15 cellular contexts compared by ENCODE assay signal in the genomic region with DNA sequence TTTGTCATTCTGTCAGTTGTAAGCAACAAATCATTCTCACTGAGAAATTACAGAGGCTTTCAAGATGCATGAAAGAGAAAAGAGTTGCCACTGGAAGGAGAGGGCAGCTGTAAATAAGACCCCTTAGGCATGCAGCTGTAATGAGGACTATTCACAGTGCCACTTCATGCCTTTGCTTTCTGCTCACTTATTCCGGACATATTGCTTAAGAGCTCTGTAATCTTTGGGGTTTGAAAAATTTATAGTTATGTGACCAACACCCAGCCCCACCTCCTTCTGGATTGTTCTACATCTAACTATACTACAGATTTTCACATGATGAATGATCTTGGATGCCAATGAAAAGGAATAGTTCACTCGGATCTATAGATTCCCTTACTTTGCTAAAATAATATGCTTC.
DNase-seq lines count a peak whose midpoint lies in the region; FAIRE-seq and TF ChIP-seq lines count a peak whose summit lies in the region.
"Had no signal": no experiment of that assay in that cellular context is flagged by ENCODE, and none has a peak within 500 bp of the region (broad histone marks: within the 10 kb centered on the region; RNA-seq: fewer than 3 reads in every experiment).

No MANE protein-coding gene starts in this region.

- POLR2A ChIA-PET in H1 (lab: Charles Lee; ENCODE audit: partially characterized antibody): no interaction called here
- POLR2A ChIA-PET in CD8-positive, alpha-beta memory T cell (lab: Charles Lee): no interaction called here

- no peaks in the 10 kb centered on the region for H3K23me2 ChIP-seq in H1 (ENCODE audit: low read depth, low read length)

- H3K9ac ChIP-seq in H1 (replicated peaks in 1 of 4; ENCODE audit: extremely low read depth in 1 of 4, low read depth in 3 of 4, low read length in 3 of 4) (no peak overlapping the region), neural progenitor cell (no peak overlapping the region)

- no peaks in the 10 kb centered on the region for H3K9me3 Mint-ChIP-seq in neural progenitor cell
- H3K9me3 Mint-ChIP-seq in CD8-positive, alpha-beta memory T cell: no peaks in the 10 kb centered on the region

- H3K4me3 ChIP-seq in AG09309 (ENCODE audit: control insufficient read depth, low read depth, low read length): no peak overlapping the region
- no peak overlapping the region for H3K4me3 ChIP-seq in H1 (ENCODE audit: extremely low read depth in 1 of 4, insufficient read depth in 2 of 4, low read depth in 3 of 4, low read length in 4 of 4)
- H3K4me3 ChIP-seq in neural progenitor cell: no peak overlapping the region
- H3K4me3 ChIP-seq in CD8-positive, alpha-beta memory T cell (ENCODE audit: low read length): no peak overlapping the region
- H3K4me3 ChIP-seq: SJSA1 had no signal

- no peak overlapping the region for H3K4ac ChIP-seq in H1 (replicated peaks; ENCODE audit: insufficient read length, low read depth, low read length)

- H4K8ac ChIP-seq in H1 (ENCODE audit: extremely low read depth, insufficient read depth, low read length): no peak overlapping the region

- no peak overlapping the region for H3K23ac ChIP-seq in H1 (ENCODE audit: insufficient read length)

- H2AK5ac ChIP-seq in H1 (ENCODE audit: low read depth, low read length): no peak overlapping the region

- CTCF ChIA-PET in H1 (lab: Charles Lee; ENCODE audit: partially characterized antibody): no interaction called here
- CTCF ChIA-PET in CD8-positive, alpha-beta memory T cell (lab: Charles Lee): no interaction called here

- H3K14ac ChIP-seq in H1 (ENCODE audit: insufficient read length): no peak overlapping the region

- no peaks in the 10 kb centered on the region for H4K20me1 ChIP-seq in H1 (replicated peaks in 1 of 2; ENCODE audit: control insufficient read depth in 1 of 2, insufficient read depth in 2 of 2, low read length in 2 of 2)
- no peaks in the 10 kb centered on the region for H4K20me1 ChIP-seq in neural progenitor cell (ENCODE audit: low read depth)

- no peaks in the 10 kb centered on the region for H3K27me3 Mint-ChIP-seq in neural progenitor cell (ENCODE audit: insufficient read depth, low read depth)
- peaks cover 6 to 42% of the 10 kb centered on the region in 2 donors for H3K27me3 Mint-ChIP-seq in CD8-positive, alpha-beta memory T cell

- no peak overlapping the region for H3K4me3 Mint-ChIP-seq in neural progenitor cell
- H3K4me3 Mint-ChIP-seq in CD8-positive, alpha-beta memory T cell: no peak overlapping the region
- H3K4me3 Mint-ChIP-seq: H9 had no signal

- no peak overlapping the region for H3K56ac ChIP-seq in H1 (replicated peaks; ENCODE audit: insufficient read length, low read depth, low read length)

- no peaks in the 10 kb centered on the region for H3K79me1 ChIP-seq in H1 (ENCODE audit: low read depth, low read length)

- FAIRE-seq in H1 (lab: Jason Lieb, UNC): no peak

- H3K18ac ChIP-seq in H1 (ENCODE audit: extremely low read depth, low read length): no peak overlapping the region

- TF ChIP-seq CTCF in AG09309 (IDR thresholded peaks at IDR 0.05; ENCODE audit: control insufficient read depth, insufficient read depth, low read depth, low read length, missing control alignments): no peak
- no peak for TF ChIP-seq CTCF in H1 (IDR thresholded peaks at IDR 0.05; ENCODE audit: control extremely low read depth in 1 of 3, insufficient read depth in 1 of 3, low read depth in 1 of 3, low read length in 3 of 3)
- TF ChIP-seq CTCF in neural progenitor cell (IDR thresholded peaks at IDR 0.05): no peak

- WGBS in H1 (ENCODE audit: extremely low coverage in 1 of 2, insufficient coverage in 1 of 2, insufficient read length in 1 of 2, insufficient replicate concordance in 2 of 2, low coverage in 1 of 2, low lambda C conversion rate in 2 of 2, missing lambda C conversion rate in 1 of 2), 2 experiments: 88% methylated on average over 2 of the region's 2 CpGs; no CpG with 5 or more reads in 1 of the 2 experiments

- H3K9me3 ChIP-seq in H1 (ENCODE audit: insufficient read depth in 2 of 2, low read depth in 1 of 2, low read length in 1 of 2) (no peaks in the 10 kb centered on the region), neural progenitor cell (ENCODE audit: low read depth) (no peaks in the 10 kb centered on the region)
- no peaks in the 10 kb centered on the region for H3K9me3 ChIP-seq in CD8-positive, alpha-beta memory T cell (ENCODE audit: low read length)
- H3K9me3 ChIP-seq: SJSA1 had no signal

- no peak overlapping the region for H2BK12ac ChIP-seq in H1 (ENCODE audit: low read depth, low read length)

- H3K36me3 ChIP-seq in H1 (ENCODE audit: control insufficient read depth in 2 of 4, insufficient read depth in 4 of 4, low read length in 3 of 4) (no peaks in the 10 kb centered on the region), neural progenitor cell (no peaks in the 10 kb centered on the region)
- no peaks in the 10 kb centered on the region for H3K36me3 ChIP-seq in CD8-positive, alpha-beta memory T cell (ENCODE audit: insufficient read depth, low read length)
- H3K36me3 ChIP-seq: SJSA1 had no signal

- H2BK15ac ChIP-seq in H1 (ENCODE audit: low read length): no peak overlapping the region

- H3K27me3 ChIP-seq in H1 (replicated peaks in 1 of 4; ENCODE audit: control insufficient read depth in 3 of 4, extremely low read depth in 1 of 4, insufficient read depth in 3 of 4, low read length in 3 of 4) (no peaks in the 10 kb centered on the region), neural progenitor cell (no peaks in the 10 kb centered on the region)
- H3K27me3 ChIP-seq in CD8-positive, alpha-beta memory T cell (ENCODE audit: insufficient read depth, low read length, poor library complexity, severe bottlenecking): no peaks in the 10 kb centered on the region
- H3K27me3 ChIP-seq: SJSA1 had no signal

- H3K4me2 ChIP-seq in H1 (ENCODE audit: insufficient read depth in 1 of 2, low read depth in 2 of 2, low read length in 2 of 2) (no peak overlapping the region), neural progenitor cell (peak overlapping the region; percentile 11)

- H2BK5ac ChIP-seq in H1 (ENCODE audit: low read depth, low read length): no peak overlapping the region; the same call in 1 of the 2 replicates

- H3K36me3 Mint-ChIP-seq in neural progenitor cell: no peaks in the 10 kb centered on the region
- H3K36me3 Mint-ChIP-seq in CD8-positive, alpha-beta memory T cell: no peaks in the 10 kb centered on the region

- peak overlapping the region; percentile 88; the same call in 1 of the 2 replicates for H2AFZ ChIP-seq in H1 (ENCODE audit: low read length)
- no peak overlapping the region for H2AFZ ChIP-seq in neural progenitor cell (replicated peaks)

- H3K27ac ChIP-seq in H1 (ENCODE audit: low read depth, low read length): no peak overlapping the region
- H3K27ac ChIP-seq in neural progenitor cell: no peak overlapping the region
- H3K27ac ChIP-seq in CD8-positive, alpha-beta memory T cell (ENCODE audit: low read depth, low read length): no peak overlapping the region
- H3K27ac ChIP-seq: C4-2B, SJSA1 had no signal

- peaks cover 13% of the 10 kb centered on the region for H3F3A ChIP-seq in neural progenitor cell (ENCODE audit: low read depth)

- H3K79me2 ChIP-seq in H1 (ENCODE audit: control insufficient read depth in 1 of 2, insufficient read depth in 2 of 2, low read length in 2 of 2) (no peaks in the 10 kb centered on the region), neural progenitor cell (ENCODE audit: low read depth) (no peaks in the 10 kb centered on the region)

- no peak overlapping the region for H2BK20ac ChIP-seq in H1 (ENCODE audit: low read length)

- TF ChIP-seq RAD21 in H1 (IDR thresholded peaks at IDR 0.05 in 1 of 2, conservative IDR thresholded peaks at IDR 0.05 in 1 of 2; ENCODE audit: low read depth in 2 of 2, low read length in 2 of 2): no peak

- peak overlapping the region; percentile 4 for H4K91ac ChIP-seq in H1 (replicated peaks; ENCODE audit: insufficient read length, low read length)

- no peak for TF ChIP-seq POLR2A in H1 (IDR thresholded peaks at IDR 0.05; ENCODE audit: control extremely low read depth in 1 of 2, low read depth in 2 of 2, low read length in 2 of 2)

- no peak overlapping the region for H4K5ac ChIP-seq in H1 (ENCODE audit: insufficient read length, low read depth, low read length)

- H3K4me1 Mint-ChIP-seq in neural progenitor cell: peaks cover 19% of the 10 kb centered on the region
- H3K4me1 Mint-ChIP-seq in CD8-positive, alpha-beta memory T cell: peaks cover 4 to 9% (median 6%) of the 10 kb centered on the region in 3 donors

- H3K27ac Mint-ChIP-seq in neural progenitor cell: no peak overlapping the region
- H3K27ac Mint-ChIP-seq in CD8-positive, alpha-beta memory T cell: peak overlapping the region in 1 of 8 donors; percentile 40
- H3K27ac Mint-ChIP-seq: H9 had no signal

- DNase-seq in AG09309 (ENCODE audit: low read depth): peak; percentile 41
- peak; percentile 86 for DNase-seq in NCI-H2227 (lab: John Stamatoyannopoulos, UW; ENCODE audit: unreplicated experiment)
- no peak for DNase-seq in H1 (ENCODE audit: low read depth in 1 of 2, low spot score in 2 of 2)
- DNase-seq in neural progenitor cell (ENCODE audit: low spot score): no peak
- no peak for DNase-seq in CD8-positive, alpha-beta memory T cell
- no peak for DNase-seq in NCI-H1092 treated with DMSO at 0.1 percent for 48 hours (lab: John Stamatoyannopoulos, UW)
- no peak for DNase-seq in germinal center (ENCODE audit: low spot score)
- DNase-seq in NCI-H1417 treated with DMSO at 0.1 percent for 48 hours (lab: John Stamatoyannopoulos, UW): no peak
- DNase-seq: 8988T, H9, NCI-H2081, NCI-H526, RPMI8226 had no signal

- H3K4me1 ChIP-seq in H1 (replicated peaks in 1 of 4; ENCODE audit: control insufficient read depth in 3 of 4, insufficient read depth in 4 of 4, low read length in 3 of 4) (peaks cover 0 to 12% (median 2%) of the 10 kb centered on the region in 4 experiments; a peak in 5 of 7 replicates), neural progenitor cell (peaks cover 30% of the 10 kb centered on the region)
- peaks cover 4% of the 10 kb centered on the region for H3K4me1 ChIP-seq in CD8-positive, alpha-beta memory T cell (ENCODE audit: insufficient read depth, low read length)
- H3K4me1 ChIP-seq: SJSA1 had no signal

- H2BK120ac ChIP-seq in H1 (replicated peaks; ENCODE audit: low read depth, low read length): no peak overlapping the region

- no peak for TF ChIP-seq EP300 in H1 (IDR thresholded peaks at IDR 0.05; ENCODE audit: borderline replicate concordance in 1 of 2, low read depth in 2 of 2, low read length in 2 of 2)

Comparison
In these comparisons a context has a peak if more than half of its experiments do, and no peak if none do; other contexts are left out.
1. DNase-seq: peak in AG09309 (single experiment) and NCI-H2227 (single experiment); none in H1 (0 of 2), neural progenitor cell (single experiment), CD8-positive, alpha-beta memory T cell (0 of 5), NCI-H1092 treated with DMSO at 0.1 percent for 48 hours (single experiment), germinal center (single experiment) and NCI-H1417 treated with DMSO at 0.1 percent for 48 hours (single experiment).